ENCODE assay signal across 8 cellular contexts in the genomic region with DNA sequence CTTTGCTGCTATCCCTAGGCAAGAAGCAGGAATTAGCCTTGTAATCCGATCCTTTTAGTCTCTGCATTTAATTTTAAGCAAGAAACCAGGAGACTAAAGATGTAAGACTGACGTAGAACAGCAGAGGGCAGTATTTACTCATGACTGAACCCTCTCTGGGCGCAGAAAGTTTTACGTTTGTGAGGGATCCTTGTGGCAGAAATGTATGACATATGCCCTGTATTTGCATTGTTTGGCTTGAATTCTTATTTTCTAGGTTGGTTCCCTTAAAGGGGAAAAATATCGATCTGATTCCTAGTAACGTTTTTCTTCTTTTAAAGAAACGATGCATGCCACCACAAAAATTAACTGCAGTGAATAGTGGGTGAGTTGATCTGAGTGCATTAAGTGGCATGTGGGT. TPM values are rescaled to one million over a fixed set of nuclear protein-coding genes. Genes with fewer than 3 reads are reported as not detected.
DNase-seq lines count a peak whose midpoint lies in the region; ATAC-seq, FAIRE-seq and TF ChIP-seq lines count a peak whose summit lies in the region.

No MANE protein-coding gene starts in this region.

- no peaks in the 10 kb centered on the region for H3K9me3 ChIP-seq in endothelial cell of umbilical vein (replicated peaks; ENCODE audit: control insufficient read depth, insufficient read depth, low read length)
- H3K9me3 ChIP-seq in naive thymus-derived CD4-positive, alpha-beta T cell (ENCODE audit: control insufficient read depth in 2 of 3, low read length in 3 of 3): no peaks in the 10 kb centered on the region

- no TSS peak for BruUV-seq in endothelial cell of umbilical vein (replicated peaks; lab: Mats Ljungman, UMichigan)

- H3K4me1 ChIP-seq in endothelial cell of umbilical vein (ENCODE audit: control insufficient read depth, extremely low read depth, insufficient read depth, low read length): peaks cover 17% of the 10 kb centered on the region
- peaks cover 0 to 8% of the 10 kb centered on the region in 2 donors for H3K4me1 ChIP-seq in naive thymus-derived CD4-positive, alpha-beta T cell (ENCODE audit: control insufficient read depth in 2 of 2, insufficient read depth in 2 of 2, low read length in 2 of 2)

- no peak overlapping the region for H3K27ac ChIP-seq in endothelial cell of umbilical vein (ENCODE audit: insufficient read depth, low read depth, low read length)
- no peak overlapping the region for H3K27ac ChIP-seq in naive thymus-derived CD4-positive, alpha-beta T cell (ENCODE audit: low read depth, low read length)

- CTCF ChIA-PET in BJ (lab: Yijun Ruan, JAX): interaction anchor here (0.6 to 1.7 kb wide), 18 partner anchors 9 to 1292 kb away, joined by 3 to 8 read pairs (median 3); no protein-coding TSS in a partner anchor
- CTCF ChIA-PET in endothelial cell of umbilical vein (lab: Charles Lee): interaction anchor here (0.6 to 7.4 kb wide), 31 partner anchors 10 to 1644 kb away, joined by 3 to 215 read pairs (median 4); no protein-coding TSS in a partner anchor
- CTCF ChIA-PET in naive thymus-derived CD4-positive, alpha-beta T cell (lab: Charles Lee): interaction anchor here (1.3 kb wide), 1 partner anchor 20 kb away, joined by 4 read pairs; no protein-coding TSS in a partner anchor

- POLR2A ChIA-PET in BJ (lab: Charles Lee) (no interaction called here), endothelial cell of umbilical vein (lab: Charles Lee) (no interaction called here)
- POLR2A ChIA-PET in naive thymus-derived CD4-positive, alpha-beta T cell (lab: Charles Lee): no interaction called here

- H3K9ac ChIP-seq in endothelial cell of umbilical vein (replicated peaks; ENCODE audit: extremely low read depth, insufficient read depth, low read length): peak overlapping the region; percentile 40

- H3K27me3 ChIP-seq in BJ (ENCODE audit: control insufficient read depth, insufficient read depth, low read length): no peaks in the 10 kb centered on the region
- H3K27me3 ChIP-seq in endothelial cell of umbilical vein (ENCODE audit: control insufficient read depth in 2 of 2, insufficient read depth in 2 of 2, low read length in 2 of 2): no peaks in the 10 kb centered on the region
- peaks cover 0 to 23% of the 10 kb centered on the region in 2 donors for H3K27me3 ChIP-seq in naive thymus-derived CD4-positive, alpha-beta T cell (ENCODE audit: control insufficient read depth in 2 of 2, insufficient read depth in 2 of 2, low read length in 2 of 2)

- peaks cover 0 to 6% (median 0%) of the 10 kb centered on the region in 5 donors for H3K36me3 Mint-ChIP-seq in naive thymus-derived CD4-positive, alpha-beta T cell

- H3K4me3 ChIP-seq in BJ (ENCODE audit: low read depth, low read length) (no peak overlapping the region), endothelial cell of umbilical vein (replicated peaks in 1 of 3; ENCODE audit: insufficient read depth in 1 of 3, low read depth in 1 of 3, low read length in 3 of 3) (peak overlapping the region in 1 of 3 experiments; percentile 3)
- no peak overlapping the region for H3K4me3 ChIP-seq in naive thymus-derived CD4-positive, alpha-beta T cell (ENCODE audit: low read length)

- H3K4me3 Mint-ChIP-seq in naive thymus-derived CD4-positive, alpha-beta T cell: peak overlapping the region in 9 of 10 donors; percentile 1 to 70 (median 44)

- TF ChIP-seq POLR2A in endothelial cell of umbilical vein (IDR thresholded peaks at IDR 0.05; ENCODE audit: low read depth, low read length): no peak

- H4K20me1 ChIP-seq in endothelial cell of umbilical vein (replicated peaks; ENCODE audit: control insufficient read depth, extremely low read depth, insufficient read depth, low read length): no peaks in the 10 kb centered on the region

- H3K27me3 Mint-ChIP-seq in naive thymus-derived CD4-positive, alpha-beta T cell: peaks cover 54 to 74% (median 69%) of the 10 kb centered on the region in 5 donors

- H3K9me1 ChIP-seq in endothelial cell of umbilical vein (replicated peaks; ENCODE audit: control insufficient read depth, extremely low read depth, insufficient read depth, low read length): no peaks in the 10 kb centered on the region

- intact Hi-C loops in endothelial cell of umbilical vein (cut with micrococcal nuclease): loop anchor here (1.0 to 10.0 kb wide), 2 partner anchors 438 to 1541 kb away; no protein-coding TSS in a partner anchor
- intact Hi-C loops in naive thymus-derived CD4-positive, alpha-beta T cell (cut with micrococcal nuclease): loop anchor here in 1 of 2 donors (2.0 to 5.0 kb wide), 3 partner anchors 429 to 1291 kb away; no protein-coding TSS in a partner anchor

- FAIRE-seq in endothelial cell of umbilical vein (lab: Jason Lieb, UNC): peak; percentile 91

- ATAC-seq in GM18499 (IDR thresholded peaks at IDR 0.05; ENCODE audit: insufficient read depth, unreplicated experiment) (peak; percentile 66), HG02884 (IDR thresholded peaks at IDR 0.05; ENCODE audit: unreplicated experiment) (peak; percentile 48), SK-N-SH treated with all-trans-retinoic acid at 6 μM for 48 hours (peak; percentile 23)
- peak; percentile 42 for ATAC-seq in naive thymus-derived CD4-positive, alpha-beta T cell

- H3K36me3 ChIP-seq in BJ (ENCODE audit: control insufficient read depth, insufficient read depth, low read length): no peaks in the 10 kb centered on the region
- H3K36me3 ChIP-seq in endothelial cell of umbilical vein (ENCODE audit: control insufficient read depth in 2 of 2, extremely low read depth in 1 of 2, insufficient read depth in 2 of 2, low read length in 2 of 2): peaks cover 0 to 5% of the 10 kb centered on the region in 2 experiments
- H3K36me3 ChIP-seq in naive thymus-derived CD4-positive, alpha-beta T cell (ENCODE audit: control insufficient read depth in 2 of 3, insufficient read depth in 3 of 3, low read length in 3 of 3): no peaks in the 10 kb centered on the region

- no peak overlapping the region for H2AFZ ChIP-seq in endothelial cell of umbilical vein (ENCODE audit: low read depth, low read length)

- dilution Hi-C loops in endothelial cell of umbilical vein (cut with MboI; ENCODE audit: extremely low pct_ligation_motif_present, low sequenced_read_pairs): no loop called here

- H3K4me2 ChIP-seq in endothelial cell of umbilical vein (ENCODE audit: insufficient read depth, low read length): peak overlapping the region; percentile 70

- peaks cover 29% of the 10 kb centered on the region for H3K79me2 ChIP-seq in endothelial cell of umbilical vein (ENCODE audit: control insufficient read depth, insufficient read depth, low read length)

- TF ChIP-seq CTCF in BJ (IDR thresholded peaks at IDR 0.05; ENCODE audit: insufficient read depth, low read depth, low read length) (peak; percentile 82), endothelial cell of umbilical vein (IDR thresholded peaks at IDR 0.05; ENCODE audit: extremely low read depth in 1 of 2, insufficient read depth in 1 of 2, low read depth in 1 of 2, low read length in 2 of 2) (peak; percentile 63 to 65)

- H3K9me3 Mint-ChIP-seq in naive thymus-derived CD4-positive, alpha-beta T cell: peaks cover 0 to 7% (median 0%) of the 10 kb centered on the region in 11 donors

- DNase-seq in BJ (ENCODE audit: low read depth) (peak; percentile 54), NCI-H146 (lab: John Stamatoyannopoulos, UW) (peak; percentile 53), endothelial cell of umbilical vein (ENCODE audit: low read depth, low spot score) (peak; percentile 95), GOT3 (lab: John Stamatoyannopoulos, UW) (no peak)
- peak in 4 of 9 donors; percentile 14 to 35 (median 28) for DNase-seq in naive thymus-derived CD4-positive, alpha-beta T cell

- H3K4me1 Mint-ChIP-seq in naive thymus-derived CD4-positive, alpha-beta T cell: peaks cover 18 to 49% (median 32%) of the 10 kb centered on the region in 7 donors

- H3K27ac Mint-ChIP-seq in naive thymus-derived CD4-positive, alpha-beta T cell: no peak overlapping the region

TF ChIP-seq in SK-N-SH treated with all-trans-retinoic acid at 6 μM for 48 hours, 23 proteins besides CTCF, POLR2A, EP300 and RAD21 (continues in another document):
- no peak for TF ChIP-seq RARB (CRISPR knock-in tag; IDR thresholded peaks at IDR 0.05)
- TF ChIP-seq BACH2 (CRISPR knock-in tag; IDR thresholded peaks at IDR 0.05; ENCODE audit: borderline replicate concordance): no peak

TF ChIP-seq in endothelial cell of umbilical vein, 7 proteins besides CTCF, POLR2A, EP300 and RAD21:
- TF ChIP-seq JUN (IDR thresholded peaks at IDR 0.05; ENCODE audit: borderline replicate concordance, insufficient read depth, insufficient read length, low read depth) (no peak), MYC (IDR thresholded peaks at IDR 0.05; ENCODE audit: low read depth, low read length) (no peak), POLR2AphosphoS5 (IDR thresholded peaks at IDR 0.05; ENCODE audit: insufficient read depth, low read depth, low read length) (no peak)
TF ChIP-seq in endothelial cell of umbilical vein: peak in this region for 0.

RNA-seq across cellular contexts. Expression of a gene that starts 1.3 kb away (rescaled TPM):
- polyA plus RNA-seq in BJ (2011; rRNA removed) (9.5 and 12.9 TPM in 2 replicates), endothelial cell of umbilical vein (15.1 and 16.4 TPM in 2 replicates)
- 26.9 and 29.0 TPM in 2 replicates for polyA minus RNA-seq in BJ (2011; rRNA and poly(A)+ RNA removed)
- 33.2 and 39.1 TPM in 2 replicates for total RNA-seq in endothelial cell of umbilical vein
- polyA plus RNA-seq in endothelial cell of umbilical vein (2011; cell fraction: cytosol; rRNA removed): 11.6 and 13.2 TPM in 2 replicates
- polyA plus RNA-seq in endothelial cell of umbilical vein (2011; cell fraction: nucleus; rRNA removed): 38.3 and 39.3 TPM in 2 replicates
- polyA plus RNA-seq in endothelial cell of umbilical vein (2012): 12.7 and 16.1 TPM in 2 replicates
- 206 and 222 TPM in 2 replicates for polyA minus RNA-seq in endothelial cell of umbilical vein
- 0.41 TPM for polyA minus RNA-seq in endothelial cell of umbilical vein (2011; cell fraction: cytosol; rRNA and poly(A)+ RNA removed)
- 229 and 337 TPM in 2 replicates for polyA minus RNA-seq in endothelial cell of umbilical vein (2011; cell fraction: nucleus; rRNA and poly(A)+ RNA removed)
- under 1 TPM in 2 of 5 experiments, not detected in 3; 0.05 to 0.42 TPM for total RNA-seq in naive thymus-derived CD4-positive, alpha-beta T cell
- polyA plus RNA-seq in naive thymus-derived CD4-positive, alpha-beta T cell: not detected

Comparison
In these comparisons a context has a peak if more than half of its experiments do, and no peak if none do; other contexts are left out.
1. RNA of a gene that starts 1.3 kb away (polyA plus RNA-seq): 11.6 to 39.3 TPM in endothelial cell of umbilical vein and 9.5 to 12.9 TPM in BJ; not detected in naive thymus-derived CD4-positive, alpha-beta T cell; every median in the first group is over 10 times any median in the second.
2. Peak in every context shown above with its lines, with median percentiles within 50 percentile points of each other: ATAC-seq.